8 cellular contexts compared by ENCODE assay signal in the genomic region with DNA sequence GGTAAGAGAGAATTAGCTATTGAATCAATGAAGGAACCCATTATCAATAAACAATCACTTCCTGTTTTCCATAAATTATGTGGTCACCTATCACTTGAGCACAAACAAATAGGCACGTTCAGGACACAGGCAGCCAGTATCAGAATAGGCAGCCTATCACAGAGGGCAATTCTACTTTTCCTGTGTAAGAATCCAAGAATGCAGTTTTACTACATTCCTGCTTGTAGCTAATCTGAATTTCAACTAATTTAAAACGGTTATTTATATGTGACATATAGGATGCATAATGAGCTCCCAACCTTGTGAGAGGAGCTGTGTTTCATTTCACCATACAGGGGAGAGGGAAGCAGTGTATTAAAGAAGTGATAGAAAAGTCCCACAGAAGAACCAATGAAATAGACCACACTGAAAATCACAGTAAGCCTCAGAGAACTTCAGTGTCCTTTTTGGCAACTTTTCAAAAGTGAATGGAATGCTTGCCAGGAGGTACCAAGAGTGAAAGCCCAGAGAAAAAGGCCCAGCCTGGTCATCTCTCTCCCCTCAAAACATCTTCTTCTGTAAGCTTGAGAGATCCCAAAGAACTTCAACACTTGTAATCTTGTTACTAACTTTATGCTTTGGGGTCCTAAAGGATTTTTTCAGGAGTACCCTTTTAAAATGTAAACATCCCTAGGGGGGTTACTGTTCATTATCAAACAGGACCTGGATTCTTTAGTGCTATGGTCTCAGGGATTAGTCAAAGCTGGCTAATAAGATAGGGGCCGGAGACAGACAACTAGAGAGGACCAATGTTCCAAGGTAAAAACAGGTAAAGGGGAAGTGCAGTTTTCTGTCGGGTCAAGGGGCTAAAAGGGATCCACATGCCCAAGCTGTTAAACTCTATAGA. TPM values are rescaled to one million over a fixed set of nuclear protein-coding genes. Genes with fewer than 3 reads are reported as not detected.
A peak's percentile ranks its signal among the peaks of the same experiment; 100 is the strongest.
DNase-seq lines count a peak whose midpoint lies in the region; TF ChIP-seq lines count a peak whose summit lies in the region.

No MANE protein-coding gene starts in this region.

- H3K27me3 ChIP-seq in Loucy (ENCODE audit: insufficient read depth, low read length, poor library complexity, severe bottlenecking), result no peaks in the 10 kb centered on the region
- H3K27me3 ChIP-seq in breast epithelium, result no peaks in the 10 kb centered on the region

- no peaks in the 10 kb centered on the region for H3K9me2 ChIP-seq in Loucy (replicated peaks; ENCODE audit: low read depth, low read length)

- H3F3A ChIP-seq in Loucy (ENCODE audit: low read depth), result no peaks in the 10 kb centered on the region

- H3K36me3 ChIP-seq in Loucy (ENCODE audit: insufficient read depth, low read length) (no peaks in the 10 kb centered on the region), breast epithelium (no peaks in the 10 kb centered on the region), urinary bladder (ENCODE audit: insufficient read depth) (no peaks in the 10 kb centered on the region)

- DNase-seq in GM04503 (ENCODE audit: low read depth), result peak; percentile 3
- DNase-seq in breast epithelium (ENCODE audit: low spot score in 2 of 2), result no peak
- peak; percentile 1 to 51 for DNase-seq in lung microvascular endothelial cell (ENCODE audit: low read depth in 2 of 2)
- DNase-seq in cerebellar nuclear complex (lab: John Stamatoyannopoulos, UW), result no peak
- DNase-seq in NCI-H2227 (lab: John Stamatoyannopoulos, UW; ENCODE audit: unreplicated experiment), result no peak
- no peak for DNase-seq in mucosa of gallbladder (ENCODE audit: low spot score)

- peaks cover 14% of the 10 kb centered on the region; the same call in 1 of the 2 replicates for H3K79me2 ChIP-seq in Loucy (ENCODE audit: insufficient read depth, low read length)

- 0 out of 2 replicates have a peak overlapping the region, but pooled peaks have one; percentile 82 for H2AFZ ChIP-seq in Loucy (ENCODE audit: low read length)

- H3K4me3 ChIP-seq in Loucy (ENCODE audit: low read length, poor library complexity, severe bottlenecking) (peak overlapping the region; percentile 83), breast epithelium (peak overlapping the region; percentile 85 to 89 (median 87)), urinary bladder (ENCODE audit: low read depth, low read length) (peak overlapping the region; percentile 77)

- peak overlapping the region; percentile 88 to 96 for H3K27ac ChIP-seq in breast epithelium
- no peak overlapping the region for H3K27ac ChIP-seq in urinary bladder (ENCODE audit: low read depth)

- no peak for TF ChIP-seq POLR2A in breast epithelium (IDR thresholded peaks at IDR 0.05)

- H3K9me3 ChIP-seq in Loucy (ENCODE audit: insufficient read depth, low read depth, low read length), result no peaks in the 10 kb centered on the region
- no peaks in the 10 kb centered on the region for H3K9me3 ChIP-seq in breast epithelium

- intact Hi-C loops in breast epithelium (cut with DNase I; ENCODE audit: low total_unique reads), result loop anchor here (5.0 kb wide), 1 partner anchor 1179 kb away; no protein-coding TSS in a partner anchor

- peak overlapping the region; percentile 99 for H3K4me2 ChIP-seq in Loucy (ENCODE audit: low read depth, low read length, poor library complexity, severe bottlenecking)

- H3K4me1 ChIP-seq in Loucy (ENCODE audit: insufficient read depth, low read length, poor library complexity, severe bottlenecking) (peaks cover 37% of the 10 kb centered on the region), breast epithelium (no peaks in the 10 kb centered on the region), urinary bladder (ENCODE audit: insufficient read depth) (no peaks in the 10 kb centered on the region)

- 37% methylated on average over 4 of the region's 4 CpGs for WGBS in urinary bladder

- TF ChIP-seq CTCF in Loucy (conservative IDR thresholded peaks at IDR 0.05; ENCODE audit: low read length) (no peak), breast epithelium (IDR thresholded peaks at IDR 0.05) (no peak)

- no peaks in the 10 kb centered on the region for H4K20me1 ChIP-seq in Loucy (ENCODE audit: insufficient read depth, low read length, poor library complexity, severe bottlenecking)

- H3K9ac ChIP-seq in Loucy (ENCODE audit: low read depth, low read length, poor library complexity, severe bottlenecking), result peak overlapping the region; percentile 73

RNA-seq across cellular contexts. Expression of a gene that starts 1.3 kb away (rescaled TPM):
- 10 to 100 TPM; 19.8 to 39.7 (median 30.8) TPM for total RNA-seq in breast epithelium
- 5.4 and 9.1 TPM in 2 replicates for total RNA-seq in lung microvascular endothelial cell
- total RNA-seq in urinary bladder, result 26.2 TPM
- polyA plus RNA-seq in urinary bladder, result 22.4 TPM
- total RNA-seq in mucosa of gallbladder, result 19.7 TPM

Comparison
In these comparisons a context has a peak if more than half of its experiments do, and no peak if none do; other contexts are left out.
1. DNase-seq: peak in GM04503 (single experiment) and lung microvascular endothelial cell (2 of 2); none in breast epithelium (0 of 2), cerebellar nuclear complex (0 of 2), NCI-H2227 (single experiment) and mucosa of gallbladder (single experiment).
2. Peak in every context shown above with its lines, with median percentiles within 50 percentile points of each other: H3K4me3 ChIP-seq.